In the genomic region with DNA sequence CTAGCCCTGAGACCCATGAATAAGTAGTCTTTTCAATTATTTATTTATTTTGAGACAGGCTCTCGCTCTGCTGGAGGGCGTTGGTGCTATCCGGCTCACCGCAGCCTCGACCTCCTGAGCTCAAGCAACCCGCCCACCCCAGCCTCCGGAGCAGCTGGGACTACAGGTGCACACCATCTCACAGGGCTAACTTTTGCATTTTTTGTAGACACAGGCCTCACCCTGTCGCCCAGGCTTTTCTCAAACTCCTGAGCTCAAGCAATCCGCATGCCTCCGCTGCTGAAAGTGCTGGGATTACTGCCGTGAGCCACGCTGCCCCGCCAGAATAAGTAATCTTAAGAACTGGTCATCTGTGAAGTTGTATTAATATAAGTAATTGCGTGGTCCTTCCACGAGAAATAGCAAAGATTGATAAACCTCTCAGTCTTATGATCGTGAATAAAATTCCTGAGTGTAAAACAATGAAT, we compare ENCODE assay signal across 8 cellular contexts. TPM values are rescaled to one million over a fixed set of nuclear protein-coding genes. Genes with fewer than 3 reads are reported as not detected.
A peak's percentile ranks its signal among the peaks of the same experiment; 100 is the strongest.
DNase-seq lines count a peak whose midpoint lies in the region; ATAC-seq, FAIRE-seq and TF ChIP-seq lines count a peak whose summit lies in the region.

No MANE protein-coding gene starts in this region.

- no peaks in the 10 kb centered on the region for H4K20me1 ChIP-seq in HepG2 (ENCODE audit: insufficient read depth, low read length)

- TF ChIP-seq POLR2A in HepG2 (IDR thresholded peaks at IDR 0.05; ENCODE audit: insufficient read depth in 1 of 2, low read depth in 2 of 2, low read length in 2 of 2), result no peak

- peaks cover 52% of the 10 kb centered on the region for H3K4me1 Mint-ChIP-seq in activated naive CD8-positive, alpha-beta T cell (ENCODE audit: low read depth)

- no peaks in the 10 kb centered on the region for H3K36me3 Mint-ChIP-seq in activated naive CD8-positive, alpha-beta T cell

- H3K27me3 Mint-ChIP-seq in activated naive CD8-positive, alpha-beta T cell, result no peaks in the 10 kb centered on the region

- H3K4me1 ChIP-seq in liver (ENCODE audit: control insufficient read depth in 4 of 4, insufficient read depth in 4 of 4, low read length in 3 of 4) (peaks cover 3 to 36% (median 23%) of the 10 kb centered on the region in 4 donors), HepG2 (ENCODE audit: insufficient read depth, low read length) (peaks cover 30% of the 10 kb centered on the region)

- no peaks in the 10 kb centered on the region for H3K79me2 ChIP-seq in HepG2 (ENCODE audit: insufficient read depth, low read length)

- TF ChIP-seq EP300 in HepG2 (IDR thresholded peaks at IDR 0.05; ENCODE audit: low read depth in 2 of 2, low read length in 2 of 2) (no peak), HepG2 (CRISPR knock-in tag; IDR thresholded peaks at IDR 0.05; ENCODE audit: borderline replicate concordance) (no peak)

- in situ Hi-C loops in HepG2 (cut with HindIII; ENCODE audit: extremely low pct_ligation_motif_present, low pct_unique_long_range_greater_than_20kb), result no loop called here

- POLR2A ChIA-PET in HepG2 (lab: Yijun Ruan, JAX), result interaction anchor here (1.2 to 1.8 kb wide), 2 partner anchors 18 to 20 kb away, joined by 5 to 6 read pairs; no protein-coding TSS in a partner anchor

- H3K4me3 Mint-ChIP-seq in activated naive CD8-positive, alpha-beta T cell, result peak overlapping the region; percentile 91

- TF ChIP-seq CTCF in liver (IDR thresholded peaks at IDR 0.05; ENCODE audit: low read depth, low read length, missing input control), result no peak
- TF ChIP-seq CTCF in HepG2 (CRISPR knock-in tag; IDR thresholded peaks at IDR 0.05), result no peak

- H3K36me3 ChIP-seq in liver (ENCODE audit: control insufficient read depth in 4 of 4, insufficient read depth in 3 of 4, low read depth in 1 of 4, low read length in 3 of 4) (no peaks in the 10 kb centered on the region), HepG2 (replicated peaks in 1 of 2; ENCODE audit: control insufficient read depth in 1 of 2, insufficient read depth in 2 of 2, low read length in 2 of 2) (no peaks in the 10 kb centered on the region)

- CTCF ChIA-PET in HepG2 (lab: Yijun Ruan, JAX; ENCODE audit: low intra/inter-chr PET ratio, low total read pairs), result interaction anchor here (1.1 to 4.9 kb wide), 5 partner anchors 19 to 67 kb away, joined by 3 to 29 read pairs (median 15); no protein-coding TSS in a partner anchor

- H3K9me3 ChIP-seq in liver (ENCODE audit: control insufficient read depth in 4 of 4, low read length in 3 of 4), result peaks cover 4 to 23% (median 12%) of the 10 kb centered on the region in 4 donors
- H3K9me3 ChIP-seq in HepG2 (ENCODE audit: low read length), result no peaks in the 10 kb centered on the region

- H3K4me3 ChIP-seq in liver (ENCODE audit: low read depth in 1 of 3, low read length in 3 of 3) (peak overlapping the region; percentile 15 to 61 (median 48)), HepG2 (replicated peaks in 1 of 3; ENCODE audit: insufficient read depth in 1 of 3, low read depth in 2 of 3, low read length in 3 of 3) (no peak overlapping the region)

- ATAC-seq in HepG2 (no peak), GM21825 (IDR thresholded peaks at IDR 0.05; ENCODE audit: unreplicated experiment) (no peak)

- DNase-seq in HepG2 (ENCODE audit: low spot score), result no peak
- peak; percentile 57 for DNase-seq in lung microvascular endothelial cell (ENCODE audit: low read depth in 2 of 2)
- no peak for DNase-seq in D341Med (ENCODE audit: low spot score)
- DNase-seq in DMS 273 (lab: John Stamatoyannopoulos, UW; ENCODE audit: unreplicated experiment), result no peak
- no peak for DNase-seq in OCI-M2 (lab: John Stamatoyannopoulos, UW; ENCODE audit: unreplicated experiment)

- WGBS in liver, result 27% methylated on average over 16 of the region's 16 CpGs
- WGBS in HepG2 (ENCODE audit: low lambda C conversion rate), result 93% methylated on average over 16 of the region's 16 CpGs

- H3K4me2 ChIP-seq in HepG2 (ENCODE audit: low read depth, low read length), result no peak overlapping the region; the same call in 1 of the 2 replicates

- BruUV-seq in HepG2 (replicated peaks; lab: Mats Ljungman, UMichigan), result no TSS peak

- H3K9me3 Mint-ChIP-seq in activated naive CD8-positive, alpha-beta T cell (ENCODE audit: low read depth), result no peaks in the 10 kb centered on the region

- H3K9ac ChIP-seq in liver (ENCODE audit: low read depth in 1 of 2, low read length in 2 of 2), result peak overlapping the region in 1 of 2 donors; percentile 71
- H3K9ac ChIP-seq in HepG2 (ENCODE audit: insufficient read depth, low read depth, low read length), result no peak overlapping the region

- H3K27ac ChIP-seq in liver (ENCODE audit: low read depth in 1 of 2, low read length in 2 of 2) (peak overlapping the region; percentile 2 to 12), HepG2 (ENCODE audit: extremely low read length, insufficient read depth, low read length) (no peak overlapping the region)

- no peak for TF ChIP-seq RAD21 in liver (IDR thresholded peaks at IDR 0.05)
- TF ChIP-seq RAD21 in HepG2 (CRISPR knock-in tag; IDR thresholded peaks at IDR 0.05), result no peak

- intact Hi-C loops in HepG2 (cut with micrococcal nuclease; ENCODE audit: unreplicated experiment), result no loop called here

- peaks cover 0 to 34% (median 14%) of the 10 kb centered on the region in 4 donors for H3K27me3 ChIP-seq in liver (ENCODE audit: control insufficient read depth in 4 of 4, insufficient read depth in 4 of 4, low read length in 3 of 4)
- no peaks in the 10 kb centered on the region; a peak in 1 of 5 replicates for H3K27me3 ChIP-seq in HepG2 (ENCODE audit: control insufficient read depth in 1 of 2, insufficient read depth in 2 of 2, low read length in 2 of 2)

- no peak overlapping the region for H2AFZ ChIP-seq in HepG2 (ENCODE audit: low read length)

- FAIRE-seq in HepG2 (lab: Jason Lieb, UNC), result no peak

- peak overlapping the region; percentile 93 for H3K27ac Mint-ChIP-seq in activated naive CD8-positive, alpha-beta T cell

TF ChIP-seq in liver, 16 proteins besides CTCF, POLR2A, EP300 and RAD21 (continues in another document):
- TF ChIP-seq RXRA (IDR thresholded peaks at IDR 0.05), result no peak
- TF ChIP-seq HNF4A (conservative IDR thresholded peaks at IDR 0.05), result no peak
- TF ChIP-seq EGR1 (IDR thresholded peaks at IDR 0.05; ENCODE audit: low read depth in 2 of 2), result no peak
- no peak for TF ChIP-seq SP1 (IDR thresholded peaks at IDR 0.05)
- no peak for TF ChIP-seq TAF1 (conservative IDR thresholded peaks at IDR 0.05)
- TF ChIP-seq YY1 (IDR thresholded peaks at IDR 0.05), result no peak
- TF ChIP-seq JUND (IDR thresholded peaks at IDR 0.05), result no peak
- no peak for TF ChIP-seq GABPA (IDR thresholded peaks at IDR 0.05 in 1 of 2, conservative IDR thresholded peaks at IDR 0.05 in 1 of 2)
- TF ChIP-seq FOXA1 (IDR thresholded peaks at IDR 0.05), result no peak
- no peak for TF ChIP-seq NR2F2 (IDR thresholded peaks at IDR 0.05)

TF ChIP-seq in HepG2, 621 proteins besides CTCF, POLR2A, EP300 and RAD21 (continues in another document):
- TF ChIP-seq JUNB (CRISPR knock-in tag; IDR thresholded peaks at IDR 0.05; ENCODE audit: borderline replicate concordance), result no peak

RNA-seq across cellular contexts. Expression of gene ANXA2R, which starts 1.6 kb away (rescaled TPM):
- total RNA-seq in liver (1 to 10 TPM in 1 of 2 donors, under 1 TPM in 1; 0.84 to 2.0 TPM), HepG2 (2016; rRNA removed; fragmentation: Illumina TruSeq; extraction: Trizol) (0.76 and 0.95 TPM in 2 replicates), lung microvascular endothelial cell (6.5 and 7.2 TPM in 2 replicates)
- polyA plus RNA-seq in liver (under 1 TPM; 0.49 to 0.58 TPM), HepG2 (2011; rRNA removed) (1.3 TPM in 2 replicates)
- 0.40 and 0.53 TPM in 2 replicates for total RNA-seq in HepG2 (2016; cell fraction: cytosol; rRNA removed; fragmentation: Illumina TruSeq; extraction: Trizol; ENCODE audit: low read depth)
- total RNA-seq in HepG2 (2016; cell fraction: insoluble cytoplasmic fraction; rRNA removed; fragmentation: Illumina TruSeq; extraction: Trizol), result 0.58 and 0.74 TPM in 2 replicates
- 0.65 TPM in 2 replicates for total RNA-seq in HepG2 (2016; cell fraction: membrane; rRNA removed; fragmentation: Illumina TruSeq; extraction: Trizol)
- total RNA-seq in HepG2 (2016; cell fraction: nucleus; rRNA removed; fragmentation: Illumina TruSeq; extraction: Trizol), result 1.5 and 1.8 TPM in 2 replicates
- 0.90 and 1.1 TPM in 2 replicates for polyA plus RNA-seq in HepG2 (2011; cell fraction: cytosol; rRNA removed)
- 2.6 and 2.7 TPM in 2 replicates for polyA plus RNA-seq in HepG2 (2011; cell fraction: nucleus; rRNA removed)
- 0.52 and 0.67 TPM in 2 replicates for polyA plus RNA-seq in HepG2 (2012)
- polyA plus RNA-seq in HepG2 (2016; cell fraction: cytosol; fragmentation: Illumina TruSeq; extraction: Trizol; ENCODE audit: low read depth), result 0.37 and 0.41 TPM in 2 replicates
- polyA plus RNA-seq in HepG2 (2016; cell fraction: insoluble cytoplasmic fraction; fragmentation: Illumina TruSeq; extraction: Trizol; ENCODE audit: low read depth), result 0.28 and 0.72 TPM in 2 replicates
- polyA plus RNA-seq in HepG2 (2016; cell fraction: membrane; fragmentation: Illumina TruSeq; extraction: Trizol; ENCODE audit: low read depth), result 0.34 and 0.62 TPM in 2 replicates
- 1.2 and 1.5 TPM in 2 replicates for polyA plus RNA-seq in HepG2 (2016; cell fraction: nucleus; fragmentation: Illumina TruSeq; extraction: Trizol; ENCODE audit: insufficient read depth, low read depth)
- polyA minus RNA-seq in HepG2 (2011; rRNA and poly(A)+ RNA removed; ENCODE audit: low replicate concordance), result 1.5 and 11.0 TPM in 2 replicates
- 0.49 TPM in 1 of 2 replicates, not detected in the other for polyA minus RNA-seq in HepG2 (2011; cell fraction: cytosol; rRNA and poly(A)+ RNA removed)
- polyA minus RNA-seq in HepG2 (2011; cell fraction: nucleus; rRNA and poly(A)+ RNA removed), result 3.9 and 4.5 TPM in 2 replicates

Comparison
In these comparisons a context has a peak if more than half of its experiments do, and no peak if none do; other contexts are left out.
1. H3K4me3 ChIP-seq: peak in liver (3 of 3); none in HepG2 (0 of 3).
2. DNase-seq: peak in lung microvascular endothelial cell (2 of 2); none in HepG2 (single experiment), D341Med (single experiment), DMS 273 (single experiment) and OCI-M2 (single experiment).